In genomic region chr3:138375446-138375845, GRCh38 we compare ENCODE assay signal across 20 cellular contexts. TPM values are rescaled to one million over a fixed set of nuclear protein-coding genes. Genes with fewer than 3 reads are reported as not detected.
DNase-seq lines count a peak whose midpoint lies in the region; ATAC-seq, FAIRE-seq and TF ChIP-seq lines count a peak whose summit lies in the region.
"Had no signal": no experiment of that assay in that cellular context is flagged by ENCODE, and none has a peak within 500 bp of the region (broad histone marks: within the 10 kb centered on the region; RNA-seq: fewer than 3 reads in every experiment).

No MANE protein-coding gene starts in this region.

- H3K4me3 ChIP-seq in K562 (no peak overlapping the region), right cardiac atrium (ENCODE audit: low read length) (no peak overlapping the region), sigmoid colon (no peak overlapping the region)

- no peaks in the 10 kb centered on the region for H4K20me1 ChIP-seq in K562 (replicated peaks; ENCODE audit: control insufficient read depth, insufficient read depth, low read length)

- TF ChIP-seq EP300 in K562 (IDR thresholded peaks at IDR 0.05; ENCODE audit: low read length) (no peak), sigmoid colon (IDR thresholded peaks at IDR 0.05) (no peak)

- CTCF ChIA-PET in K562 (lab: Yijun Ruan, JAX; ENCODE audit: low intra/inter-chr PET ratio), result no interaction called here

- intact Hi-C loops in K562 (cut with micrococcal nuclease) (no loop called here), right cardiac atrium (cut with DNase I) (no loop called here), sigmoid colon (cut with DNase I) (no loop called here)

- no TSS peak for BruUV-seq in K562 (replicated peaks; lab: Mats Ljungman, UMichigan)

- no peak overlapping the region for H2AFZ ChIP-seq in K562 (ENCODE audit: low read depth, low read length)

- DNase-seq in MV-4-11 (lab: John Stamatoyannopoulos, UW) (peak; percentile 33), K562 (ENCODE audit: extremely low read depth in 1 of 4, low spot score in 3 of 4) (no peak), right cardiac atrium (no peak), sigmoid colon (peak; percentile 22), HPDE6-E6E7 (ENCODE audit: extremely low spot score) (no peak), GM20000 (ENCODE audit: low spot score) (no peak)
- DNase-seq: ACHN, COR-L47, EL, IMR-90, Kasumi-1, MM.1S, NCI-H1417 treated with DMSO at 0.1 percent for 48 hours, NCI-H1930, NCI-H446 had no signal

- WGBS in K562 (ENCODE audit: insufficient coverage, low coverage, missing lambda C conversion rate), result 22% methylated on average over 4 of the region's 4 CpGs
- 75% methylated on average over 4 of the region's 4 CpGs for WGBS in right cardiac atrium
- 75 to 77% methylated on average over 4 of the region's 4 CpGs for WGBS in sigmoid colon, 2 donors

- H3K9me1 ChIP-seq in K562 (ENCODE audit: control insufficient read depth, insufficient read depth, low read length), result no peaks in the 10 kb centered on the region

- H3K9me3 ChIP-seq in K562 (replicated peaks; ENCODE audit: control insufficient read depth, insufficient read depth, low read depth, low read length) (no peaks in the 10 kb centered on the region), right cardiac atrium (ENCODE audit: control insufficient read depth, low read length) (no peaks in the 10 kb centered on the region), sigmoid colon (no peaks in the 10 kb centered on the region)

- H3K27ac ChIP-seq in K562 (ENCODE audit: extremely low read depth, low read depth, low read length) (no peak overlapping the region), right cardiac atrium (ENCODE audit: low read length) (peak overlapping the region; percentile 57), sigmoid colon (no peak overlapping the region)

- H3K79me2 ChIP-seq in K562 (ENCODE audit: control insufficient read depth, insufficient read depth, low read length), result no peaks in the 10 kb centered on the region

- no peak overlapping the region for H3K9ac ChIP-seq in K562 (ENCODE audit: insufficient read depth in 1 of 2, low read depth in 2 of 2, low read length in 2 of 2)

- H3K36me3 ChIP-seq in K562 (ENCODE audit: control insufficient read depth, insufficient read depth, low read length), result no peaks in the 10 kb centered on the region
- H3K36me3 ChIP-seq in sigmoid colon, result peaks cover 0 to 21% (median 2%) of the 10 kb centered on the region in 4 donors

- in situ Hi-C loops in K562 (cut with MboI), result no loop called here

- TF ChIP-seq POLR2A in K562 (conservative IDR thresholded peaks at IDR 0.05) (no peak), sigmoid colon (IDR thresholded peaks at IDR 0.05) (no peak)

- H3K27me3 ChIP-seq in K562 (ENCODE audit: control insufficient read depth in 2 of 2, insufficient read depth in 2 of 2, low read length in 2 of 2), result 0 out of 5 replicates have a peak, but pooled peaks cover 0 to under 1% of the 10 kb centered on the region in 2 experiments
- no peaks in the 10 kb centered on the region for H3K27me3 ChIP-seq in right cardiac atrium (ENCODE audit: control insufficient read depth, insufficient read depth)
- no peaks in the 10 kb centered on the region for H3K27me3 ChIP-seq in sigmoid colon

- H3K4me2 ChIP-seq in K562 (ENCODE audit: insufficient read depth, low read length), result no peak overlapping the region

- ATAC-seq in K562 (no peak), right cardiac atrium (no peak), GM21390 (IDR thresholded peaks at IDR 0.05; ENCODE audit: unreplicated experiment) (no peak), HG02642 (IDR thresholded peaks at IDR 0.05; ENCODE audit: poor library complexity, unreplicated experiment) (no peak)

- H3K4me1 ChIP-seq in K562 (replicated peaks in 1 of 2; ENCODE audit: control insufficient read depth in 2 of 2, insufficient read depth in 2 of 2, low read length in 2 of 2) (no peaks in the 10 kb centered on the region; a peak in 1 of 5 replicates), right cardiac atrium (ENCODE audit: control insufficient read depth, insufficient read depth, low read length) (peaks cover 15% of the 10 kb centered on the region), sigmoid colon (peaks cover 0 to 19% (median 7%) of the 10 kb centered on the region in 4 donors)

- POLR2A ChIA-PET in K562 (lab: Yijun Ruan, JAX), result no interaction called here

- no peak for TF ChIP-seq CTCF in K562 (IDR thresholded peaks at IDR 0.05 in 2 of 3, conservative IDR thresholded peaks at IDR 0.05 in 1 of 3; ENCODE audit: insufficient read depth in 2 of 3, low read depth in 1 of 3, low read length in 3 of 3)
- TF ChIP-seq CTCF in sigmoid colon (IDR thresholded peaks at IDR 0.05), result no peak
- no peak for TF ChIP-seq CTCF in GM20000 (IDR thresholded peaks at IDR 0.05; ENCODE audit: extremely low read depth, missing control alignments)

- no peak for FAIRE-seq in K562 (lab: Jason Lieb, UNC)
- FAIRE-seq: H54 had no signal

- TF ChIP-seq RAD21 in K562 (CRISPR knock-in tag; conservative IDR thresholded peaks at IDR 0.05 in 1 of 2, IDR thresholded peaks at IDR 0.05 in 1 of 2), result no peak

RNA-seq across cellular contexts. Expression of gene MRAS, which starts 27.1 kb away (rescaled TPM):
- total RNA-seq in K562 (2011; cell fraction: chromatin; rRNA removed; ENCODE audit: low replicate concordance), result 2.1 and 2.9 TPM in 2 replicates
- total RNA-seq in K562 (2011; cell fraction: nucleolus; rRNA removed), result 2.0 and 2.4 TPM in 2 replicates
- total RNA-seq in K562 (2011; cell fraction: nucleoplasm; rRNA removed), result 1.8 and 2.8 TPM in 2 replicates
- total RNA-seq in K562 (2014; rRNA removed) (4.0 and 6.2 TPM in 2 replicates), K562 (2014; rRNA removed; fragmentation: Illumina TruSeq; extraction: Trizol) (6.7 and 8.2 TPM in 2 replicates), K562 (2015; rRNA removed; fragmentation: Illumina TruSeq; extraction: Trizol) (6.1 and 6.4 TPM in 2 replicates), K562 (2021) (8.3 and 8.6 TPM in 2 replicates), right cardiac atrium (100 to 1,000 TPM; 244 to 374 (median 303) TPM), sigmoid colon (10 to 100 TPM; 24.4 to 36.8 (median 30.0) TPM)
- polyA plus RNA-seq in K562 (2011; rRNA removed) (2.2 and 4.8 TPM in 2 replicates), K562 (2014; fragmentation: Illumina TruSeq; extraction: Trizol) (8.5 and 10.0 TPM in 2 replicates), K562 (2014; fragmentation: Nextera tagmentation; extraction: Ambion mirVana) (1 to 10 TPM; 1.5 to 2.0 TPM), K562 (2014; rRNA removed) (5.0 and 5.4 TPM in 2 replicates), right cardiac atrium (184 TPM), sigmoid colon (10 to 100 TPM in 1 of 3 donors, 1 to 10 TPM in 2; 3.5 to 14.8 (median 7.2) TPM)
- 1.2 and 6.2 TPM in 2 replicates for polyA plus RNA-seq in K562 (2011; cell fraction: cytosol; rRNA removed)
- polyA plus RNA-seq in K562 (2011; cell fraction: nucleus; rRNA removed), result 1.9 and 5.7 TPM in 2 replicates
- polyA plus RNA-seq in K562 (2012), result 5.5 and 7.9 TPM in 2 replicates
- polyA minus RNA-seq in K562 (2011; rRNA and poly(A)+ RNA removed), result 1.9 and 6.3 TPM in 2 replicates
- polyA minus RNA-seq in K562 (2011; cell fraction: cytosol; rRNA and poly(A)+ RNA removed), result 2.1 and 2.9 TPM in 2 replicates
- 2.2 and 2.7 TPM in 2 replicates for polyA minus RNA-seq in K562 (2011; cell fraction: nucleus; rRNA and poly(A)+ RNA removed)

RNA-seq across cellular contexts. Expression of gene NME9, which starts 45.8 kb away (rescaled TPM):
- not detected in 2 replicates for total RNA-seq in K562 (2011; cell fraction: chromatin; rRNA removed; ENCODE audit: low replicate concordance)
- not detected in 2 replicates for total RNA-seq in K562 (2011; cell fraction: nucleolus; rRNA removed)
- 0.66 TPM in 1 of 2 replicates, not detected in the other for total RNA-seq in K562 (2011; cell fraction: nucleoplasm; rRNA removed)
- total RNA-seq in K562 (2014; rRNA removed) (not detected in 2 replicates), K562 (2014; rRNA removed; fragmentation: Illumina TruSeq; extraction: Trizol) (not detected in 2 replicates), K562 (2015; rRNA removed; fragmentation: Illumina TruSeq; extraction: Trizol) (not detected in 2 replicates), K562 (2021) (not detected in 2 replicates), right cardiac atrium (under 1 TPM in 2 of 4 donors, not detected in 2; 0.17 to 0.35 TPM), sigmoid colon (not detected)
- polyA plus RNA-seq in K562 (2011; rRNA removed) (0.04 TPM in 1 of 2 replicates, not detected in the other), K562 (2014; fragmentation: Illumina TruSeq; extraction: Trizol) (not detected in 2 replicates), K562 (2014; fragmentation: Nextera tagmentation; extraction: Ambion mirVana) (under 1 TPM; 0.13 to 0.15 TPM), K562 (2014; rRNA removed) (0.05 TPM in 1 of 2 replicates, not detected in the other), right cardiac atrium (0.09 TPM), sigmoid colon (under 1 TPM in 1 of 3 donors, not detected in 2; 0.23 TPM)
- 0.06 TPM in 1 of 2 replicates, not detected in the other for polyA plus RNA-seq in K562 (2011; cell fraction: cytosol; rRNA removed)
- polyA plus RNA-seq in K562 (2011; cell fraction: nucleus; rRNA removed), result 0.15 and 0.31 TPM in 2 replicates
- polyA plus RNA-seq in K562 (2012), result 0.48 and 0.93 TPM in 2 replicates
- not detected in 2 replicates for polyA minus RNA-seq in K562 (2011; rRNA and poly(A)+ RNA removed)
- polyA minus RNA-seq in K562 (2011; cell fraction: cytosol; rRNA and poly(A)+ RNA removed), result not detected in 2 replicates
- polyA minus RNA-seq in K562 (2011; cell fraction: nucleus; rRNA and poly(A)+ RNA removed), result 0.13 TPM in 1 of 2 replicates, not detected in the other
- total RNA-seq: HT-29, IMR-90, RPMI7951 had no signal
- polyA plus RNA-seq: IMR-90 had no signal

RNA-seq across cellular contexts. Expression of gene ESYT3, which starts 59.0 kb away (rescaled TPM):
- not detected in 2 replicates for total RNA-seq in K562 (2011; cell fraction: chromatin; rRNA removed; ENCODE audit: low replicate concordance)
- total RNA-seq in K562 (2011; cell fraction: nucleolus; rRNA removed), result not detected in 2 replicates
- not detected in 2 replicates for total RNA-seq in K562 (2011; cell fraction: nucleoplasm; rRNA removed)
- total RNA-seq in K562 (2014; rRNA removed) (not detected in 2 replicates), K562 (2014; rRNA removed; fragmentation: Illumina TruSeq; extraction: Trizol) (not detected in 2 replicates), K562 (2015; rRNA removed; fragmentation: Illumina TruSeq; extraction: Trizol) (not detected in 2 replicates), K562 (2021) (not detected in 2 replicates), right cardiac atrium (1 to 10 TPM; 1.2 to 2.4 (median 1.6) TPM), sigmoid colon (10 to 100 TPM; 15.1 to 19.4 (median 17.2) TPM)
- polyA plus RNA-seq in K562 (2011; rRNA removed) (not detected in 2 replicates), K562 (2014; fragmentation: Illumina TruSeq; extraction: Trizol) (not detected in 2 replicates), K562 (2014; fragmentation: Nextera tagmentation; extraction: Ambion mirVana) (not detected), K562 (2014; rRNA removed) (not detected in 2 replicates), right cardiac atrium (0.66 TPM), sigmoid colon (under 1 TPM; 0.23 to 0.63 (median 0.60) TPM)
- not detected in 2 replicates for polyA plus RNA-seq in K562 (2011; cell fraction: cytosol; rRNA removed)
- polyA plus RNA-seq in K562 (2011; cell fraction: nucleus; rRNA removed), result 0.03 TPM in 1 of 2 replicates, not detected in the other
- polyA plus RNA-seq in K562 (2012), result 0.01 TPM in 1 of 2 replicates, not detected in the other
- not detected in 2 replicates for polyA minus RNA-seq in K562 (2011; rRNA and poly(A)+ RNA removed)
- not detected in 2 replicates for polyA minus RNA-seq in K562 (2011; cell fraction: cytosol; rRNA and poly(A)+ RNA removed)
- polyA minus RNA-seq in K562 (2011; cell fraction: nucleus; rRNA and poly(A)+ RNA removed), result not detected in 2 replicates
- total RNA-seq: HT-29 had no signal

Comparison
In these comparisons a context has a peak if more than half of its experiments do, and no peak if none do; other contexts are left out.
1. DNase-seq: peak in MV-4-11 (single experiment) and sigmoid colon (single experiment); none in K562 (0 of 4), right cardiac atrium (0 of 3), HPDE6-E6E7 (single experiment) and GM20000 (single experiment).
2. RNA of gene MRAS, which starts 27.1 kb away (total RNA-seq): 244 to 374 TPM in right cardiac atrium; 24.4 to 36.8 TPM in sigmoid colon and 1.8 to 8.6 TPM in K562; every median in the first group is over 4 times any median in the second.
3. RNA of gene ESYT3, which starts 59.0 kb away (total RNA-seq): 15.1 to 19.4 TPM in sigmoid colon; 1.2 to 2.4 TPM in right cardiac atrium and not detected in K562; every median in the first group is over 4 times any median in the second.